Comparison of ENCODE assay signal across 31 cellular contexts in the genomic region with DNA sequence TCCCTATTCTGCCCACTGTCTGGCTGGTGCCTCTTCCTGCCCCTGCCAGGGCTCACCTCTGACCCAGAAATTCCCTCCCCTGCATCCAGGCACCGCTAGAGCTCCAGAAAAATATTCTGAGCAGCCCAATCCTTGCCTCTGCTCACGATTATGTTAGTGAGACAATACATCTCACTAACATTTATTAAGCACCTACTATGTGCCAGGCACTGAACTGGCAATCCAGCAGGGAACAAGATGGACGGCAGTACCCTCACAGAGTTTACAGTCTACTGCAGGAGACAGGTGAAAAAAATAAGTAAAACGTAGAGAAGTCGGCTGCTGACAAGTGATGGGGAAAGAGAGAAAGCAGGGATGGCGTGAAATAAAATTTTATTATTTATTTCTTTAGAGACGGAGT. TPM values are rescaled to one million over a fixed set of nuclear protein-coding genes. Genes with fewer than 3 reads are reported as not detected.
"Had no signal": no experiment of that assay in that cellular context is flagged by ENCODE, and none has a peak within 500 bp of the region (broad histone marks: within the 10 kb centered on the region; RNA-seq: fewer than 3 reads in every experiment).

No MANE protein-coding gene starts in this region.

- FAIRE-seq: colon, endometrium, endothelial cell of umbilical vein, frontal cortex had no signal

- ATAC-seq: effector memory CD8-positive, alpha-beta T cell; esophagus mucosa; foreskin keratinocyte; gastrocnemius medialis; gastroesophageal sphincter; heart left ventricle; heart right ventricle had no signal

- H3K4me3 ChIP-seq: colonic mucosa, coronary artery, dorsolateral prefrontal cortex, esophagus muscularis mucosa, esophagus squamous epithelium, gastrocnemius medialis, gastroesophageal sphincter, heart left ventricle, heart right ventricle had no signal

- DNase-seq: colonic mucosa; cortex of kidney; dermis blood vessel endothelial cell; dorsolateral prefrontal cortex; effector CD4-positive, alpha-beta T cell; effector CD8-positive, alpha-beta T cell; effector memory CD4-positive, alpha-beta T cell; effector memory CD8-positive, alpha-beta T cell; erythroblast; esophagus squamous epithelium; foreskin fibroblast; foreskin keratinocyte; foreskin melanocyte; gastrocnemius medialis; glutamatergic neuron; head of caudate nucleus; heart left ventricle; heart right ventricle had no signal

- H3K4me1 ChIP-seq: colonic mucosa, gastrocnemius medialis, heart left ventricle, heart right ventricle had no signal

- H3K27ac ChIP-seq: colonic mucosa, coronary artery, dorsolateral prefrontal cortex, epithelial cell of prostate, esophagus muscularis mucosa, esophagus squamous epithelium, foreskin keratinocyte, gastrocnemius medialis, gastroesophageal sphincter, heart left ventricle, heart right ventricle had no signal

- H3K36me3 ChIP-seq: colonic mucosa, esophagus muscularis mucosa, gastrocnemius medialis, gastroesophageal sphincter, heart left ventricle, heart right ventricle had no signal

- H3K9me3 ChIP-seq: colonic mucosa had no signal

RNA-seq across cellular contexts. Expression of gene TINCR, which starts 5.5 kb away (rescaled TPM):
- total RNA-seq: dermis microvascular lymphatic vessel endothelial cell, endothelial cell of umbilical vein, epithelial cell of proximal tubule, fibroblast of villous mesenchyme, glomerular endothelial cell had no signal
